ENCODE assay signal across 20 cellular contexts in genomic region chr13:103255587-103256301, GRCh38.
"Had no signal": no experiment of that assay in that cellular context is flagged by ENCODE, and none has a peak within 500 bp of the region (broad histone marks: within the 10 kb centered on the region; RNA-seq: fewer than 3 reads in every experiment).

No MANE protein-coding gene starts in this region.

- ATAC-seq: activated T-cell treated with anti-CD3 and anti-CD28 coated beads, Interleukin-2, amount 50 U/mL, for 4 hours; T-cell had no signal

- DNase-seq: activated B cell treated with CpG ODN at 0.5 μM for 24 hours; activated CD4-positive, alpha-beta memory T cell treated with anti-CD3 and anti-CD28 coated beads for 36 hours; activated CD4-positive, alpha-beta T cell treated with anti-CD3 and anti-CD28 coated beads, Interleukin-2, amount 10 ng/mL, durations not matched to agents 7 days and 5 days; activated CD8-positive, alpha-beta memory T cell treated with anti-CD3 and anti-CD28 coated beads for 24 hours; activated effector memory CD4-positive, alpha-beta T cell treated with anti-CD3 and anti-CD28 coated beads, Interleukin-2, amount 50 U/mL, for 16 hours; activated naive CD4-positive, alpha-beta T cell treated with anti-CD3 and anti-CD28 coated beads for 36 hours; activated T-cell treated with anti-CD3 and anti-CD28 coated beads, Interleukin-2, amount 50 U/mL, for 4 hours; caudate nucleus; KG1; NCI-H1092 treated with DMSO at 0.1 percent for 48 hours; NCI-H1417 treated with DMSO at 0.1 percent for 48 hours; NCI-H187; NCI-H226; NCI-H510A; NCI-H526 treated with DMSO at 0.1 percent for 48 hours; NK-92 treated with Interleukin-12 subunit alpha and Interleukin-12 subunit beta, amount 100 ng/mL, for 24 hours; SHP77 treated with DMSO at 0.1 percent for 48 hours; T-cell; T-helper 2 cell; T1000 had no signal
